Comparison of ENCODE assay signal across 9 cellular contexts in genomic region chr16:66520406-66521194, GRCh38. TPM values are rescaled to one million over a fixed set of nuclear protein-coding genes. Genes with fewer than 3 reads are reported as not detected.
DNase-seq lines count a peak whose midpoint lies in the region; ATAC-seq, FAIRE-seq and TF ChIP-seq lines count a peak whose summit lies in the region.
"Had no signal": no experiment of that assay in that cellular context is flagged by ENCODE, and none has a peak within 500 bp of the region (broad histone marks: within the 10 kb centered on the region; RNA-seq: fewer than 3 reads in every experiment).

No MANE protein-coding gene starts in this region.

- ATAC-seq in activated CD8-positive, alpha-beta memory T cell treated with anti-CD3 and anti-CD28 coated beads, Interleukin-2, amount 10 ng/mL, durations not matched to agents 7 days and 5 days, result no peak

- peaks cover 4% of the 10 kb centered on the region for H3K36me3 Mint-ChIP-seq in activated CD8-positive, alpha-beta memory T cell treated with anti-CD3 and anti-CD28 coated beads, Interleukin-2, amount 10 ng/mL, durations not matched to agents 7 days and 5 days
- H3K36me3 Mint-ChIP-seq in activated T-helper 1 cell treated with anti-CD3 and anti-CD28 coated beads, Interleukin-12 subunit alpha, Interleukin-12 subunit beta, Interleukin-2, Interleukin-4 antibody, amounts not matched to agents 30 ng/mL and 10 ng/mL and 1 ng/mL, durations not matched to agents 14 hours and 24 hours and 36 hours (ENCODE audit: low read depth), result peaks cover 16% of the 10 kb centered on the region
- peaks cover 0 to 4% (median 0%) of the 10 kb centered on the region in 3 donors for H3K36me3 Mint-ChIP-seq in immature natural killer cell

- no peaks in the 10 kb centered on the region for H3K9me3 ChIP-seq in tibial artery
- H3K9me3 ChIP-seq in kidney (ENCODE audit: control insufficient read depth in 1 of 2, low read length in 2 of 2), result no peaks in the 10 kb centered on the region

- peak overlapping the region; percentile 92 for H3K27ac Mint-ChIP-seq in activated CD8-positive, alpha-beta memory T cell treated with anti-CD3 and anti-CD28 coated beads, Interleukin-2, amount 10 ng/mL, durations not matched to agents 7 days and 5 days
- peak overlapping the region; percentile 77 for H3K27ac Mint-ChIP-seq in activated T-helper 1 cell treated with anti-CD3 and anti-CD28 coated beads, Interleukin-12 subunit alpha, Interleukin-12 subunit beta, Interleukin-2, Interleukin-4 antibody, amounts not matched to agents 30 ng/mL and 10 ng/mL and 1 ng/mL, durations not matched to agents 14 hours and 24 hours and 36 hours
- H3K27ac Mint-ChIP-seq in immature natural killer cell, result peak overlapping the region; percentile 89 to 97 (median 93)

- FAIRE-seq in kidney (lab: Jason Lieb, UNC), result no peak

- CTCF ChIA-PET in activated CD8-positive, alpha-beta memory T cell treated with anti-CD3 and anti-CD28 coated beads, Interleukin-2, amount 10 ng/mL, durations not matched to agents 7 days and 5 days (lab: Charles Lee), result interaction anchor here (1.2 to 5.7 kb wide), 7 partner anchors 32 to 114 kb away, joined by 3 to 52 read pairs (median 9); partner anchors contain the start of genes CKLF, CMTM3 and TK2

- H3K27ac ChIP-seq in tibial artery (peak overlapping the region; percentile 54 to 95), kidney (ENCODE audit: low read depth in 2 of 2, low read length in 2 of 2) (peak overlapping the region in 1 of 2 donors; percentile 84)

- H3K27me3 ChIP-seq in tibial artery, result no peaks in the 10 kb centered on the region

- H3K9me3 Mint-ChIP-seq in activated CD8-positive, alpha-beta memory T cell treated with anti-CD3 and anti-CD28 coated beads, Interleukin-2, amount 10 ng/mL, durations not matched to agents 7 days and 5 days (ENCODE audit: low read depth), result no peaks in the 10 kb centered on the region
- no peaks in the 10 kb centered on the region for H3K9me3 Mint-ChIP-seq in activated T-helper 1 cell treated with anti-CD3 and anti-CD28 coated beads, Interleukin-12 subunit alpha, Interleukin-12 subunit beta, Interleukin-2, Interleukin-4 antibody, amounts not matched to agents 30 ng/mL and 10 ng/mL and 1 ng/mL, durations not matched to agents 14 hours and 24 hours and 36 hours
- H3K9me3 Mint-ChIP-seq in immature natural killer cell, result no peaks in the 10 kb centered on the region

- H3K9ac ChIP-seq in kidney (ENCODE audit: low read length in 2 of 2), result no peak overlapping the region

- no peaks in the 10 kb centered on the region for H3K27me3 Mint-ChIP-seq in activated CD8-positive, alpha-beta memory T cell treated with anti-CD3 and anti-CD28 coated beads, Interleukin-2, amount 10 ng/mL, durations not matched to agents 7 days and 5 days
- peaks cover 2% of the 10 kb centered on the region for H3K27me3 Mint-ChIP-seq in activated T-helper 1 cell treated with anti-CD3 and anti-CD28 coated beads, Interleukin-12 subunit alpha, Interleukin-12 subunit beta, Interleukin-2, Interleukin-4 antibody, amounts not matched to agents 30 ng/mL and 10 ng/mL and 1 ng/mL, durations not matched to agents 14 hours and 24 hours and 36 hours (ENCODE audit: insufficient read depth)
- peaks cover 6 to 17% (median 8%) of the 10 kb centered on the region in 3 donors for H3K27me3 Mint-ChIP-seq in immature natural killer cell (ENCODE audit: low read depth in 3 of 3)

- TF ChIP-seq CTCF in tibial artery (IDR thresholded peaks at IDR 0.05) (no peak), kidney (IDR thresholded peaks at IDR 0.05; ENCODE audit: borderline replicate concordance, extremely low read depth, insufficient read depth) (no peak)

- H3K4me1 ChIP-seq in tibial artery (peaks cover 0 to 60% (median 42%) of the 10 kb centered on the region in 4 donors), kidney (ENCODE audit: control insufficient read depth in 1 of 2, insufficient read depth in 1 of 2, low read depth in 1 of 2, low read length in 2 of 2) (peaks cover 27 to 35% of the 10 kb centered on the region in 2 donors)

- H3K4me3 Mint-ChIP-seq in activated CD8-positive, alpha-beta memory T cell treated with anti-CD3 and anti-CD28 coated beads, Interleukin-2, amount 10 ng/mL, durations not matched to agents 7 days and 5 days, result no peak overlapping the region
- H3K4me3 Mint-ChIP-seq in activated T-helper 1 cell treated with anti-CD3 and anti-CD28 coated beads, Interleukin-12 subunit alpha, Interleukin-12 subunit beta, Interleukin-2, Interleukin-4 antibody, amounts not matched to agents 30 ng/mL and 10 ng/mL and 1 ng/mL, durations not matched to agents 14 hours and 24 hours and 36 hours, result no peak overlapping the region
- peak overlapping the region; percentile 52 to 72 (median 67) for H3K4me3 Mint-ChIP-seq in immature natural killer cell

- H3K36me3 ChIP-seq in tibial artery (peaks cover 10 to 50% (median 15%) of the 10 kb centered on the region in 3 donors), kidney (ENCODE audit: control insufficient read depth in 1 of 2, insufficient read depth in 2 of 2, low read length in 2 of 2) (peaks cover 2 to 16% of the 10 kb centered on the region in 2 donors)

- H3K4me3 ChIP-seq in tibial artery (no peak overlapping the region), kidney (ENCODE audit: low read length in 2 of 2) (no peak overlapping the region)

- H3K4me1 Mint-ChIP-seq in activated CD8-positive, alpha-beta memory T cell treated with anti-CD3 and anti-CD28 coated beads, Interleukin-2, amount 10 ng/mL, durations not matched to agents 7 days and 5 days, result peaks cover 97% of the 10 kb centered on the region
- peaks cover 94% of the 10 kb centered on the region for H3K4me1 Mint-ChIP-seq in activated T-helper 1 cell treated with anti-CD3 and anti-CD28 coated beads, Interleukin-12 subunit alpha, Interleukin-12 subunit beta, Interleukin-2, Interleukin-4 antibody, amounts not matched to agents 30 ng/mL and 10 ng/mL and 1 ng/mL, durations not matched to agents 14 hours and 24 hours and 36 hours (ENCODE audit: low read depth)
- peaks cover 96% of the 10 kb centered on the region in 2 donors for H3K4me1 Mint-ChIP-seq in immature natural killer cell

- intact Hi-C loops in activated T-helper 1 cell treated with anti-CD3 and anti-CD28 coated beads, Interleukin-12 subunit alpha, Interleukin-12 subunit beta, Interleukin-2, Interleukin-4 antibody, amounts not matched to agents 30 ng/mL and 10 ng/mL and 1 ng/mL, durations not matched to agents 14 hours and 24 hours and 36 hours (cut with micrococcal nuclease), result loop anchor here (5.0 kb wide), 1 partner anchor 232 kb away; the partner anchor contains the start of gene DYNC1LI2
- intact Hi-C loops in tibial artery (cut with DNase I; ENCODE audit: low total_unique reads), result no loop called here
- intact Hi-C loops in kidney (cut with DNase I), result no loop called here

- no peak for DNase-seq in activated CD8-positive, alpha-beta memory T cell treated with anti-CD3 and anti-CD28 coated beads, Interleukin-2, amount 10 ng/mL, durations not matched to agents 7 days and 5 days
- DNase-seq in activated CD8-positive, alpha-beta memory T cell treated with anti-CD3 and anti-CD28 coated beads, Interleukin-2, amount 50 U/mL, for 4 hours, result no peak
- no peak for DNase-seq in activated T-helper 1 cell treated with anti-CD3 and anti-CD28 coated beads, Interleukin-12 subunit alpha, Interleukin-12 subunit beta, Interleukin-2, Interleukin-4 antibody, amounts not matched to agents 30 ng/mL and 10 ng/mL and 1 ng/mL, durations not matched to agents 14 hours and 24 hours and 36 hours (ENCODE audit: low spot score)
- DNase-seq in immature natural killer cell (no peak), tibial artery (peak in 1 of 2 donors; percentile 60), SW 1271 (lab: John Stamatoyannopoulos, UW) (no peak), kidney (no peak)
- DNase-seq in stimulated activated CD8-positive, alpha-beta memory T cell treated with anti-CD3 and anti-CD28 coated beads, Interleukin-4, amount 100 ng/mL, for 48 hours, result no peak
- DNase-seq: ACHN had no signal

RNA-seq across cellular contexts. Expression of gene TK2, which starts 29.3 kb away (rescaled TPM):
- total RNA-seq in activated CD8-positive, alpha-beta memory T cell treated with anti-CD3 and anti-CD28 coated beads, Interleukin-2, amount 10 ng/mL, durations not matched to agents 7 days and 5 days, result 10 to 100 TPM in 1 of 2 experiments, 1 to 10 TPM in 1; 8.5 to 10.8 TPM
- 7.3 and 8.4 TPM in 2 replicates for total RNA-seq in activated T-helper 1 cell treated with anti-CD3 and anti-CD28 coated beads, Interleukin-12 subunit alpha, Interleukin-12 subunit beta, Interleukin-2, Interleukin-4 antibody, amounts not matched to agents 30 ng/mL and 10 ng/mL and 1 ng/mL, durations not matched to agents 14 hours and 24 hours and 36 hours
- 10 to 100 TPM in 1 of 3 donors, 1 to 10 TPM in 2; 8.2 to 19.9 (median 9.8) TPM for polyA plus RNA-seq in immature natural killer cell
- total RNA-seq in kidney, result 44.2 TPM
- 31.0 TPM for polyA plus RNA-seq in kidney (ENCODE audit: insufficient read depth, low read depth, low replicate concordance)

RNA-seq across cellular contexts. Expression of gene CKLF, which starts 31.8 kb away (rescaled TPM):
- total RNA-seq in activated CD8-positive, alpha-beta memory T cell treated with anti-CD3 and anti-CD28 coated beads, Interleukin-2, amount 10 ng/mL, durations not matched to agents 7 days and 5 days, result 100 to 1,000 TPM; 199 to 220 TPM
- total RNA-seq in activated T-helper 1 cell treated with anti-CD3 and anti-CD28 coated beads, Interleukin-12 subunit alpha, Interleukin-12 subunit beta, Interleukin-2, Interleukin-4 antibody, amounts not matched to agents 30 ng/mL and 10 ng/mL and 1 ng/mL, durations not matched to agents 14 hours and 24 hours and 36 hours, result 153 and 159 TPM in 2 replicates
- polyA plus RNA-seq in immature natural killer cell (100 to 1,000 TPM; 226 to 318 (median 229) TPM), kidney (ENCODE audit: insufficient read depth, low read depth, low replicate concordance) (28.7 TPM)
- total RNA-seq in kidney, result 42.4 TPM

RNA-seq across cellular contexts. Expression of gene CMTM1, which starts 45.6 kb away (rescaled TPM):
- 10 to 100 TPM; 21.1 to 21.4 TPM for total RNA-seq in activated CD8-positive, alpha-beta memory T cell treated with anti-CD3 and anti-CD28 coated beads, Interleukin-2, amount 10 ng/mL, durations not matched to agents 7 days and 5 days
- total RNA-seq in activated T-helper 1 cell treated with anti-CD3 and anti-CD28 coated beads, Interleukin-12 subunit alpha, Interleukin-12 subunit beta, Interleukin-2, Interleukin-4 antibody, amounts not matched to agents 30 ng/mL and 10 ng/mL and 1 ng/mL, durations not matched to agents 14 hours and 24 hours and 36 hours, result 12.5 and 13.9 TPM in 2 replicates
- polyA plus RNA-seq in immature natural killer cell, result 1 to 10 TPM; 1.1 to 3.1 (median 2.2) TPM
- total RNA-seq in kidney, result 4.6 TPM
- polyA plus RNA-seq in kidney (ENCODE audit: insufficient read depth, low read depth, low replicate concordance), result not detected

RNA-seq across cellular contexts. Expression of gene CMTM2, which starts 58.7 kb away (rescaled TPM):
- 1 to 10 TPM; 1.1 to 1.6 TPM for total RNA-seq in activated CD8-positive, alpha-beta memory T cell treated with anti-CD3 and anti-CD28 coated beads, Interleukin-2, amount 10 ng/mL, durations not matched to agents 7 days and 5 days
- 0.80 and 1.2 TPM in 2 replicates for total RNA-seq in activated T-helper 1 cell treated with anti-CD3 and anti-CD28 coated beads, Interleukin-12 subunit alpha, Interleukin-12 subunit beta, Interleukin-2, Interleukin-4 antibody, amounts not matched to agents 30 ng/mL and 10 ng/mL and 1 ng/mL, durations not matched to agents 14 hours and 24 hours and 36 hours
- polyA plus RNA-seq in immature natural killer cell (under 1 TPM in 1 of 3 donors, not detected in 2; 0.85 TPM), kidney (ENCODE audit: insufficient read depth, low read depth, low replicate concordance) (not detected)
- total RNA-seq in kidney, result 0.25 TPM

Comparison
In these comparisons a context has a peak if more than half of its experiments do, and no peak if none do; other contexts are left out.
1. H3K4me3 Mint-ChIP-seq: peak in immature natural killer cell (5 of 5); none in activated CD8-positive, alpha-beta memory T cell treated with anti-CD3 and anti-CD28 coated beads, Interleukin-2, amount 10 ng/mL, durations not matched to agents 7 days and 5 days (single experiment) and activated T-helper 1 cell treated with anti-CD3 and anti-CD28 coated beads, Interleukin-12 subunit alpha, Interleukin-12 subunit beta, Interleukin-2, Interleukin-4 antibody, amounts not matched to agents 30 ng/mL and 10 ng/mL and 1 ng/mL, durations not matched to agents 14 hours and 24 hours and 36 hours (single experiment).
2. Peak in every context shown above with its lines, with median percentiles within 50 percentile points of each other: H3K27ac Mint-ChIP-seq.